ENCODE assay signal across 25 cellular contexts in the genomic region with DNA sequence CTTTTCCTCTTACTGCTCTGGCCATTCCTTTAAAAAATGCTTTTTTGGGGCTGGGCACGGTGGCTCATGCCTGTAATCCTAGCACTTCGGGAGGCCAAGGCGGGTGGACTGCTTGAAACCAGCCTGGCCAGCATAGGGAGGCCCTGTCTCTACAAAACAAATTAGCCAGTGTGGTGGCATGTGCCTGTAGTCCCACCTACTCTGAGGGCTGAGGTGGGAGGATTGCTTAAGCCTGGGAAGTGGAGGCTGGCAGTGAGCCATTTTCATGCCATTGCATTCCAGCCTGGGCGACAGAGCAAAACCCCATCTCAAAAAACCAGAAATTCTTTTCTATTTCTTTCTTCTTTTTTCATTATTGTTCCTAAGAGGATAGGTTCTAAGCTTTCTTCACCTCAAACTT. TPM values are rescaled to one million over a fixed set of nuclear protein-coding genes. Genes with fewer than 3 reads are reported as not detected.
A peak's percentile ranks its signal among the peaks of the same experiment; 100 is the strongest.
DNase-seq lines count a peak whose midpoint lies in the region; ATAC-seq, FAIRE-seq and TF ChIP-seq lines count a peak whose summit lies in the region.
"Had no signal": no experiment of that assay in that cellular context is flagged by ENCODE, and none has a peak within 500 bp of the region (broad histone marks: within the 10 kb centered on the region; RNA-seq: fewer than 3 reads in every experiment).

No MANE protein-coding gene starts in this region.

- H3K36me3 ChIP-seq in keratinocyte (ENCODE audit: control insufficient read depth in 2 of 2, extremely low read depth in 1 of 2, insufficient read depth in 2 of 2, low read length in 2 of 2), result no peaks in the 10 kb centered on the region
- H3K36me3 ChIP-seq: brain microvascular endothelial cell, Peyer's patch, SJSA1, WERI-Rb-1 had no signal

- no peak overlapping the region for H3K4me2 ChIP-seq in keratinocyte (ENCODE audit: control insufficient read depth, extremely low read depth, insufficient read depth, low read depth, low read length)

- no peaks in the 10 kb centered on the region for H3K27me3 ChIP-seq in keratinocyte (ENCODE audit: control insufficient read depth, extremely low read depth, insufficient read depth, low read length)
- H3K27me3 ChIP-seq: brain microvascular endothelial cell, Peyer's patch, SJSA1, testis had no signal

- FAIRE-seq in keratinocyte (lab: Jason Lieb, UNC), result no peak
- FAIRE-seq in urothelium cell line (lab: Jason Lieb, UNC), result no peak
- FAIRE-seq: endometrium, GM12892 had no signal

- H3K27ac Mint-ChIP-seq in stimulated activated naive B cell treated with anti-CD40 and anti-IgM and Interleukin-4, amounts not matched to agents 10 μg/mL and 1 μg/mL and 100 μg/mL, for 72 hours, result peak overlapping the region; percentile 32
- H3K27ac Mint-ChIP-seq in activated naive CD4-positive, alpha-beta T cell treated with anti-CD3 and anti-CD28 coated beads for 36 hours, result no peak overlapping the region
- H3K27ac Mint-ChIP-seq: stimulated activated effector memory CD8-positive, alpha-beta T cell treated with anti-CD3 and anti-CD28 coated beads, Interleukin-12 subunit alpha, Interleukin-12 subunit beta, amount 100 ng/mL, for 72 hours had no signal

- CTCF ChIA-PET in activated naive CD4-positive, alpha-beta T cell treated with anti-CD3 and anti-CD28 coated beads for 36 hours (lab: Charles Lee), result interaction anchor here (2.6 kb wide), 1 partner anchor 153 kb away, joined by 8 read pairs; no protein-coding TSS in a partner anchor

- TF ChIP-seq CTCF in keratinocyte (optimal IDR thresholded peaks at IDR 0.05 in 1 of 3, IDR thresholded peaks at IDR 0.05 in 1 of 3, conservative IDR thresholded peaks at IDR 0.05 in 1 of 3; ENCODE audit: extremely low read depth in 1 of 3, insufficient read depth in 2 of 3, low read length in 3 of 3), result no peak

- no peaks in the 10 kb centered on the region for H3K79me2 ChIP-seq in keratinocyte (ENCODE audit: control insufficient read depth, insufficient read depth, low read length)

- no peaks in the 10 kb centered on the region for H3K9me3 ChIP-seq in keratinocyte (ENCODE audit: control insufficient read depth, low read depth, low read length)
- H3K9me3 ChIP-seq: Peyer's patch, SJSA1, testis had no signal

- peak overlapping the region; percentile 21 for H3K27ac ChIP-seq in keratinocyte (ENCODE audit: control insufficient read depth, insufficient read depth, low read length)
- H3K27ac ChIP-seq: brain microvascular endothelial cell, Peyer's patch, SJSA1, testis, WERI-Rb-1 had no signal

- peaks cover 0 to 2% of the 10 kb centered on the region in 2 donors for H3K9me3 Mint-ChIP-seq in stimulated activated naive B cell treated with anti-CD40 and anti-IgM and Interleukin-4, amounts not matched to agents 10 μg/mL and 1 μg/mL and 100 μg/mL, for 72 hours
- no peaks in the 10 kb centered on the region for H3K9me3 Mint-ChIP-seq in activated naive CD4-positive, alpha-beta T cell treated with anti-CD3 and anti-CD28 coated beads for 36 hours
- H3K9me3 Mint-ChIP-seq: stimulated activated effector memory CD8-positive, alpha-beta T cell treated with anti-CD3 and anti-CD28 coated beads, Interleukin-12 subunit alpha, Interleukin-12 subunit beta, amount 100 ng/mL, for 72 hours had no signal

- H2AFZ ChIP-seq in keratinocyte (ENCODE audit: control insufficient read depth, low read length), result no peak overlapping the region

- H4K20me1 ChIP-seq in keratinocyte (ENCODE audit: control insufficient read depth, extremely low read depth, insufficient read depth, low read length), result no peaks in the 10 kb centered on the region

- no peak overlapping the region for H3K9ac ChIP-seq in keratinocyte (ENCODE audit: control insufficient read depth, extremely low read depth, insufficient read depth, low read length)

- DNase-seq in EL (peak; percentile 39), amniotic epithelial cell (ENCODE audit: low read depth) (peak; percentile 23), keratinocyte (ENCODE audit: low read depth, low spot score) (no peak), urothelium cell line (ENCODE audit: low spot score) (no peak), UCSD-AML1 (lab: John Stamatoyannopoulos, UW; ENCODE audit: unreplicated experiment) (no peak)
- no peak for DNase-seq in stimulated activated naive B cell treated with anti-CD40 and anti-IgM and Interleukin-4, amounts not matched to agents 10 μg/mL and 1 μg/mL and 100 μg/mL, for 72 hours
- no peak for DNase-seq in activated naive CD4-positive, alpha-beta T cell treated with anti-CD3 and anti-CD28 coated beads for 36 hours
- DNase-seq: activated CD4-positive, alpha-beta T cell treated with anti-CD3 and anti-CD28 coated beads, Interleukin-2, amount 50 U/mL, for 4 hours; activated CD8-positive, alpha-beta memory T cell treated with anti-CD3 and anti-CD28 coated beads, Interleukin-2, amount 50 U/mL, for 48 hours; activated effector memory CD4-positive, alpha-beta T cell treated with Interleukin-2 at 50 U/mL for 16 hours; brain microvascular endothelial cell; cortex of kidney; DMS79 treated with DMSO at 0.1 percent for 48 hours; left ventricle myocardium superior; NCI-H1105 treated with DMSO at 0.1 percent for 48 hours; NCI-H510A; Peyer's patch; T-helper 2 cell; testis; WERI-Rb-1 had no signal

- H3K4me1 Mint-ChIP-seq in stimulated activated naive B cell treated with anti-CD40 and anti-IgM and Interleukin-4, amounts not matched to agents 10 μg/mL and 1 μg/mL and 100 μg/mL, for 72 hours, result peaks cover 18% of the 10 kb centered on the region in 2 donors
- H3K4me1 Mint-ChIP-seq in activated naive CD4-positive, alpha-beta T cell treated with anti-CD3 and anti-CD28 coated beads for 36 hours (ENCODE audit: low read depth), result no peaks in the 10 kb centered on the region
- H3K4me1 Mint-ChIP-seq: stimulated activated effector memory CD8-positive, alpha-beta T cell treated with anti-CD3 and anti-CD28 coated beads, Interleukin-12 subunit alpha, Interleukin-12 subunit beta, amount 100 ng/mL, for 72 hours had no signal

- dilution Hi-C loops in keratinocyte (cut with MboI; ENCODE audit: extremely low pct_ligation_motif_present, low sequenced_read_pairs), result no loop called here

- H3K4me3 ChIP-seq in keratinocyte (ENCODE audit: control insufficient read depth in 2 of 3, extremely low read depth in 1 of 3, insufficient read depth in 2 of 3, low read depth in 1 of 3, low read length in 3 of 3), result no peak overlapping the region
- H3K4me3 ChIP-seq: Peyer's patch, SJSA1, testis had no signal

- no peak for ATAC-seq in stimulated activated naive B cell treated with anti-CD40 and anti-IgM and Interleukin-4, amounts not matched to agents 10 μg/mL and 1 μg/mL and 100 μg/mL, for 72 hours (replicated peaks)
- no peak for ATAC-seq in HG02981 (IDR thresholded peaks at IDR 0.05; ENCODE audit: unreplicated experiment)
- ATAC-seq: left ventricle myocardium superior; stimulated activated effector memory CD8-positive, alpha-beta T cell treated with anti-CD3 and anti-CD28 coated beads, Interleukin-12 subunit alpha, Interleukin-12 subunit beta, amount 100 ng/mL, for 72 hours had no signal

- H3K27me3 Mint-ChIP-seq in stimulated activated naive B cell treated with anti-CD40 and anti-IgM and Interleukin-4, amounts not matched to agents 10 μg/mL and 1 μg/mL and 100 μg/mL, for 72 hours, result no peaks in the 10 kb centered on the region
- H3K27me3 Mint-ChIP-seq in activated naive CD4-positive, alpha-beta T cell treated with anti-CD3 and anti-CD28 coated beads for 36 hours (ENCODE audit: low read depth), result peaks cover 18% of the 10 kb centered on the region

- intact Hi-C loops in activated naive CD4-positive, alpha-beta T cell treated with anti-CD3 and anti-CD28 coated beads for 36 hours (cut with micrococcal nuclease), result no loop called here

- H3K36me3 Mint-ChIP-seq in stimulated activated naive B cell treated with anti-CD40 and anti-IgM and Interleukin-4, amounts not matched to agents 10 μg/mL and 1 μg/mL and 100 μg/mL, for 72 hours, result peaks cover 0 to 3% of the 10 kb centered on the region in 2 donors
- no peaks in the 10 kb centered on the region for H3K36me3 Mint-ChIP-seq in activated naive CD4-positive, alpha-beta T cell treated with anti-CD3 and anti-CD28 coated beads for 36 hours (ENCODE audit: low read depth)
- H3K36me3 Mint-ChIP-seq: stimulated activated effector memory CD8-positive, alpha-beta T cell treated with anti-CD3 and anti-CD28 coated beads, Interleukin-12 subunit alpha, Interleukin-12 subunit beta, amount 100 ng/mL, for 72 hours had no signal

- H3K4me3 Mint-ChIP-seq in stimulated activated naive B cell treated with anti-CD40 and anti-IgM and Interleukin-4, amounts not matched to agents 10 μg/mL and 1 μg/mL and 100 μg/mL, for 72 hours, result no peak overlapping the region
- H3K4me3 Mint-ChIP-seq in activated naive CD4-positive, alpha-beta T cell treated with anti-CD3 and anti-CD28 coated beads for 36 hours, result no peak overlapping the region
- H3K4me3 Mint-ChIP-seq: stimulated activated effector memory CD8-positive, alpha-beta T cell treated with anti-CD3 and anti-CD28 coated beads, Interleukin-12 subunit alpha, Interleukin-12 subunit beta, amount 100 ng/mL, for 72 hours had no signal

- peaks cover 54% of the 10 kb centered on the region for H3K4me1 ChIP-seq in keratinocyte (ENCODE audit: control insufficient read depth, extremely low read depth, insufficient read depth, low read length)
- H3K4me1 ChIP-seq: Peyer's patch, testis had no signal

- no peaks in the 10 kb centered on the region for H3K9me1 ChIP-seq in keratinocyte (ENCODE audit: control insufficient read depth, extremely low read depth, insufficient read depth, low read length)

RNA-seq across cellular contexts. Expression of a gene that starts 36.9 kb away (rescaled TPM):
- polyA plus RNA-seq in keratinocyte, result 6.9 to 9.0 TPM (median 8.0 TPM) in 3 replicates
- 15.1 TPM for polyA plus RNA-seq in keratinocyte (2011; ENCODE audit: low read depth)
- 4.7 and 8.6 TPM in 2 replicates for polyA plus RNA-seq in keratinocyte (2011; cell fraction: cytosol; rRNA removed)
- polyA plus RNA-seq in keratinocyte (2011; cell fraction: nucleus; rRNA removed), result 9.2 and 11.0 TPM in 2 replicates
- 8.5 and 18.1 TPM in 2 replicates for polyA plus RNA-seq in keratinocyte (2012; ENCODE audit: low replicate concordance)
- polyA minus RNA-seq in keratinocyte, result 17.8 to 28.0 TPM (median 27.5 TPM) in 3 replicates
- polyA minus RNA-seq in keratinocyte (2011; cell fraction: cytosol; rRNA and poly(A)+ RNA removed), result 15.3 TPM
- 17.6 and 29.7 TPM in 2 replicates for polyA minus RNA-seq in keratinocyte (2011; cell fraction: nucleus; rRNA and poly(A)+ RNA removed)
- total RNA-seq in activated naive CD4-positive, alpha-beta T cell treated with anti-CD3 and anti-CD28 coated beads for 36 hours, result 1 to 10 TPM; 1.5 to 3.2 TPM

Comparison
In these comparisons a context has a peak if more than half of its experiments do, and no peak if none do; other contexts are left out.
1. DNase-seq: peak in EL (single experiment) and amniotic epithelial cell (single experiment); none in keratinocyte (single experiment), stimulated activated naive B cell treated with anti-CD40 and anti-IgM and Interleukin-4, amounts not matched to agents 10 μg/mL and 1 μg/mL and 100 μg/mL, for 72 hours (single experiment), activated naive CD4-positive, alpha-beta T cell treated with anti-CD3 and anti-CD28 coated beads for 36 hours (single experiment), urothelium cell line (single experiment) and UCSD-AML1 (single experiment).